ENCODE assay signal across 2 cellular contexts in the genomic region with DNA sequence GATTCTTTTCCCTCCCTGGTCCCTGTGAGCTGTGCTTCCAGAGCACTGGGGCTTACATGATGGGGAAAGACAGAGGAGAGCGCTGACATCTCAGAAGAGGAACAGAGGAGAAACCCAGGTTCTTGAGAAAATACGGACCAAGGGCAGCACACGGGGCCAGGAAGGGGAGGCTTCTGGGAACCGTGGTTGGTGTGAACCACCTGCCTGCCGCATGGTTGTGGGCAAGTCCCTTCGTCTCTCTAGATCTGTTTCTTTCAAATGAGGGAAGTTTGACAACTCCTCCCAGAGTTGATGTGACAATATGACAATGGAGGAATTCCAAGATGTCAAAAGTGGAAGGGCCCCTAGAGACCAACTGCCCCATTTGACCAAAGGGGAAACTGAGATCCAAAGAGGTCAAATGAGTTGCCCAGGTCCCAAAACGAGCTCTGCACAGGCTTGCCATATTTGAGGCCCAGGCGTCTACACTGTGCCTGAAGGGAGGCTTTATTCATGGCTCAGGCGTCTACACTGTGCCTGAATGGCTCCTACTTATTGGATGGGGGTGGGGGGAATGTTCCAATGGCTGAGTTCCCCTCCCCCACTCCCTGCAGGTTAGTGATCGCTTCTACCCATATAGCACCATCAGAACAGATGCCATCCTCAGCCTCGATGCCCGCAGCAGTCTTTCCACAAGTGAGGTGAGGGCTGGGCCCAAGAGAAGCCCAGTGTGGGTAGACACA.
A peak's percentile ranks its signal among the peaks of the same experiment; 100 is the strongest.
TF ChIP-seq lines count a peak whose summit lies in the region.

No MANE protein-coding gene starts in this region.

TF ChIP-seq in GM12878, 131 proteins besides CTCF, POLR2A, EP300 and RAD21:
- TF ChIP-seq, protein P1, sequence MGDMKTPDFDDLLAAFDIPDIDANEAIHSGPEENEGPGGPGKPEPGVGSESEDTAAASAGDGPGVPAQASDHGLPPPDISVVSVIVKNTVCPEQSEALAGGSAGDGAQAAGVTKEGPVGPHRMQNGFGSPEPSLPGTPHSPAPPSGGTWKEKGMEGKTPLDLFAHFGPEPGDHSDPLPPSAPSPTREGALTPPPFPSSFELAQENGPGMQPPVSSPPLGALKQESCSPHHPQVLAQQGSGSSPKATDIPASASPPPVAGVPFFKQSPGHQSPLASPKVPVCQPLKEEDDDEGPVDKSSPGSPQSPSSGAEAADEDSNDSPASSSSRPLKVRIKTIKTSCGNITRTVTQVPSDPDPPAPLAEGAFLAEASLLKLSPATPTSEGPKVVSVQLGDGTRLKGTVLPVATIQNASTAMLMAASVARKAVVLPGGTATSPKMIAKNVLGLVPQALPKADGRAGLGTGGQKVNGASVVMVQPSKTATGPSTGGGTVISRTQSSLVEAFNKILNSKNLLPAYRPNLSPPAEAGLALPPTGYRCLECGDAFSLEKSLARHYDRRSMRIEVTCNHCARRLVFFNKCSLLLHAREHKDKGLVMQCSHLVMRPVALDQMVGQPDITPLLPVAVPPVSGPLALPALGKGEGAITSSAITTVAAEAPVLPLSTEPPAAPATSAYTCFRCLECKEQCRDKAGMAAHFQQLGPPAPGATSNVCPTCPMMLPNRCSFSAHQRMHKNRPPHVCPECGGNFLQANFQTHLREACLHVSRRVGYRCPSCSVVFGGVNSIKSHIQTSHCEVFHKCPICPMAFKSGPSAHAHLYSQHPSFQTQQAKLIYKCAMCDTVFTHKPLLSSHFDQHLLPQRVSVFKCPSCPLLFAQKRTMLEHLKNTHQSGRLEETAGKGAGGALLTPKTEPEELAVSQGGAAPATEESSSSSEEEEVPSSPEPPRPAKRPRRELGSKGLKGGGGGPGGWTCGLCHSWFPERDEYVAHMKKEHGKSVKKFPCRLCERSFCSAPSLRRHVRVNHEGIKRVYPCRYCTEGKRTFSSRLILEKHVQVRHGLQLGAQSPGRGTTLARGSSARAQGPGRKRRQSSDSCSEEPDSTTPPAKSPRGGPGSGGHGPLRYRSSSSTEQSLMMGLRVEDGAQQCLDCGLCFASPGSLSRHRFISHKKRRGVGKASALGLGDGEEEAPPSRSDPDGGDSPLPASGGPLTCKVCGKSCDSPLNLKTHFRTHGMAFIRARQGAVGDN (IDR thresholded peaks at IDR 0.05) = peak; percentile 54; the same call in 1 of the 2 replicates
- TF ChIP-seq, protein P2, sequence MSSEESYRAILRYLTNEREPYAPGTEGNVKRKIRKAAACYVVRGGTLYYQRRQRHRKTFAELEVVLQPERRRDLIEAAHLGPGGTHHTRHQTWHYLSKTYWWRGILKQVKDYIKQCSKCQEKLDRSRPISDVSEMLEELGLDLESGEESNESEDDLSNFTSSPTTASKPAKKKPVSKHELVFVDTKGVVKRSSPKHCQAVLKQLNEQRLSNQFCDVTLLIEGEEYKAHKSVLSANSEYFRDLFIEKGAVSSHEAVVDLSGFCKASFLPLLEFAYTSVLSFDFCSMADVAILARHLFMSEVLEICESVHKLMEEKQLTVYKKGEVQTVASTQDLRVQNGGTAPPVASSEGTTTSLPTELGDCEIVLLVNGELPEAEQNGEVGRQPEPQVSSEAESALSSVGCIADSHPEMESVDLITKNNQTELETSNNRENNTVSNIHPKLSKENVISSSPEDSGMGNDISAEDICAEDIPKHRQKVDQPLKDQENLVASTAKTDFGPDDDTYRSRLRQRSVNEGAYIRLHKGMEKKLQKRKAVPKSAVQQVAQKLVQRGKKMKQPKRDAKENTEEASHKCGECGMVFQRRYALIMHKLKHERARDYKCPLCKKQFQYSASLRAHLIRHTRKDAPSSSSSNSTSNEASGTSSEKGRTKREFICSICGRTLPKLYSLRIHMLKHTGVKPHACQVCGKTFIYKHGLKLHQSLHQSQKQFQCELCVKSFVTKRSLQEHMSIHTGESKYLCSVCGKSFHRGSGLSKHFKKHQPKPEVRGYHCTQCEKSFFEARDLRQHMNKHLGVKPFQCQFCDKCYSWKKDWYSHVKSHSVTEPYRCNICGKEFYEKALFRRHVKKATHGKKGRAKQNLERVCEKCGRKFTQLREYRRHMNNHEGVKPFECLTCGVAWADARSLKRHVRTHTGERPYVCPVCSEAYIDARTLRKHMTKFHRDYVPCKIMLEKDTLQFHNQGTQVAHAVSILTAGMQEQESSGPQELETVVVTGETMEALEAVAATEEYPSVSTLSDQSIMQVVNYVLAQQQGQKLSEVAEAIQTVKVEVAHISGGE (CRISPR knock-in tag; IDR thresholded peaks at IDR 0.05) = no peak
- TF ChIP-seq SRF (IDR thresholded peaks at IDR 0.05; ENCODE audit: low read depth in 2 of 2, low read length in 2 of 2) = no peak
- TF ChIP-seq YBX1 (IDR thresholded peaks at IDR 0.05) = no peak
- TF ChIP-seq KAT2A (conservative IDR thresholded peaks at IDR 0.05; ENCODE audit: control insufficient read depth, low read depth, low read length) = no peak
- TF ChIP-seq, protein P3, sequence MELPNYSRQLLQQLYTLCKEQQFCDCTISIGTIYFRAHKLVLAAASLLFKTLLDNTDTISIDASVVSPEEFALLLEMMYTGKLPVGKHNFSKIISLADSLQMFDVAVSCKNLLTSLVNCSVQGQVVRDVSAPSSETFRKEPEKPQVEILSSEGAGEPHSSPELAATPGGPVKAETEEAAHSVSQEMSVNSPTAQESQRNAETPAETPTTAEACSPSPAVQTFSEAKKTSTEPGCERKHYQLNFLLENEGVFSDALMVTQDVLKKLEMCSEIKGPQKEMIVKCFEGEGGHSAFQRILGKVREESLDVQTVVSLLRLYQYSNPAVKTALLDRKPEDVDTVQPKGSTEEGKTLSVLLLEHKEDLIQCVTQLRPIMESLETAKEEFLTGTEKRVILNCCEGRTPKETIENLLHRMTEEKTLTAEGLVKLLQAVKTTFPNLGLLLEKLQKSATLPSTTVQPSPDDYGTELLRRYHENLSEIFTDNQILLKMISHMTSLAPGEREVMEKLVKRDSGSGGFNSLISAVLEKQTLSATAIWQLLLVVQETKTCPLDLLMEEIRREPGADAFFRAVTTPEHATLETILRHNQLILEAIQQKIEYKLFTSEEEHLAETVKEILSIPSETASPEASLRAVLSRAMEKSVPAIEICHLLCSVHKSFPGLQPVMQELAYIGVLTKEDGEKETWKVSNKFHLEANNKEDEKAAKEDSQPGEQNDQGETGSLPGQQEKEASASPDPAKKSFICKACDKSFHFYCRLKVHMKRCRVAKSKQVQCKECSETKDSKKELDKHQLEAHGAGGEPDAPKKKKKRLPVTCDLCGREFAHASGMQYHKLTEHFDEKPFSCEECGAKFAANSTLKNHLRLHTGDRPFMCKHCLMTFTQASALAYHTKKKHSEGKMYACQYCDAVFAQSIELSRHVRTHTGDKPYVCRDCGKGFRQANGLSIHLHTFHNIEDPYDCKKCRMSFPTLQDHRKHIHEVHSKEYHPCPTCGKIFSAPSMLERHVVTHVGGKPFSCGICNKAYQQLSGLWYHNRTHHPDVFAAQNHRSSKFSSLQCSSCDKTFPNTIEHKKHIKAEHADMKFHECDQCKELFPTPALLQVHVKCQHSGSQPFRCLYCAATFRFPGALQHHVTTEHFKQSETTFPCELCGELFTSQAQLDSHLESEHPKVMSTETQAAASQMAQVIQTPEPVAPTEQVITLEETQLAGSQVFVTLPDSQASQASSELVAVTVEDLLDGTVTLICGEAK (IDR thresholded peaks at IDR 0.05; ENCODE audit: borderline replicate concordance) = no peak
- TF ChIP-seq BACH1 (IDR thresholded peaks at IDR 0.05; ENCODE audit: borderline replicate concordance) = no peak

TF ChIP-seq in H1, 55 proteins besides CTCF, POLR2A, EP300 and RAD21:
- TF ChIP-seq CBX8 (IDR thresholded peaks at IDR 0.05; ENCODE audit: borderline replicate concordance, low read depth, low read length) (no peak), PHF8 (conservative IDR thresholded peaks at IDR 0.05; ENCODE audit: low read depth, low read length) (no peak), CEBPB (IDR thresholded peaks at IDR 0.05; ENCODE audit: low read depth, low read length) (no peak), NANOG (IDR thresholded peaks at IDR 0.05; ENCODE audit: insufficient read depth, low read depth, low read length, poor library complexity, severe bottlenecking) (no peak), SP4 (IDR thresholded peaks at IDR 0.05; ENCODE audit: low read length) (no peak), EZH2 (IDR thresholded peaks at IDR 0.05; ENCODE audit: low read depth, low read length, severe bottlenecking) (peak; percentile 2), GABPA (IDR thresholded peaks at IDR 0.05; ENCODE audit: borderline replicate concordance, insufficient read depth, low read length) (no peak), TAF7 (optimal IDR thresholded peaks at IDR 0.05; ENCODE audit: borderline replicate concordance, low read depth, low read length) (no peak), BACH1 (IDR thresholded peaks at IDR 0.05; ENCODE audit: low read length) (no peak), HDAC2 (IDR thresholded peaks at IDR 0.05; ENCODE audit: borderline replicate concordance in 1 of 2, low read depth in 2 of 2, low read length in 2 of 2) (no peak), BRCA1 (IDR thresholded peaks at IDR 0.05; ENCODE audit: low read depth, low read length) (no peak)
- TF ChIP-seq, protein P4, sequence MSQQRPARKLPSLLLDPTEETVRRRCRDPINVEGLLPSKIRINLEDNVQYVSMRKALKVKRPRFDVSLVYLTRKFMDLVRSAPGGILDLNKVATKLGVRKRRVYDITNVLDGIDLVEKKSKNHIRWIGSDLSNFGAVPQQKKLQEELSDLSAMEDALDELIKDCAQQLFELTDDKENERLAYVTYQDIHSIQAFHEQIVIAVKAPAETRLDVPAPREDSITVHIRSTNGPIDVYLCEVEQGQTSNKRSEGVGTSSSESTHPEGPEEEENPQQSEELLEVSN (IDR thresholded peaks at IDR 0.05) = peak; percentile 63; the same call in 1 of the 2 replicates
- TF ChIP-seq, protein P5, sequence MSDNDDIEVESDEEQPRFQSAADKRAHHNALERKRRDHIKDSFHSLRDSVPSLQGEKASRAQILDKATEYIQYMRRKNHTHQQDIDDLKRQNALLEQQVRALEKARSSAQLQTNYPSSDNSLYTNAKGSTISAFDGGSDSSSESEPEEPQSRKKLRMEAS (IDR thresholded peaks at IDR 0.05) = peak; percentile 42
- TF ChIP-seq, protein P6, sequence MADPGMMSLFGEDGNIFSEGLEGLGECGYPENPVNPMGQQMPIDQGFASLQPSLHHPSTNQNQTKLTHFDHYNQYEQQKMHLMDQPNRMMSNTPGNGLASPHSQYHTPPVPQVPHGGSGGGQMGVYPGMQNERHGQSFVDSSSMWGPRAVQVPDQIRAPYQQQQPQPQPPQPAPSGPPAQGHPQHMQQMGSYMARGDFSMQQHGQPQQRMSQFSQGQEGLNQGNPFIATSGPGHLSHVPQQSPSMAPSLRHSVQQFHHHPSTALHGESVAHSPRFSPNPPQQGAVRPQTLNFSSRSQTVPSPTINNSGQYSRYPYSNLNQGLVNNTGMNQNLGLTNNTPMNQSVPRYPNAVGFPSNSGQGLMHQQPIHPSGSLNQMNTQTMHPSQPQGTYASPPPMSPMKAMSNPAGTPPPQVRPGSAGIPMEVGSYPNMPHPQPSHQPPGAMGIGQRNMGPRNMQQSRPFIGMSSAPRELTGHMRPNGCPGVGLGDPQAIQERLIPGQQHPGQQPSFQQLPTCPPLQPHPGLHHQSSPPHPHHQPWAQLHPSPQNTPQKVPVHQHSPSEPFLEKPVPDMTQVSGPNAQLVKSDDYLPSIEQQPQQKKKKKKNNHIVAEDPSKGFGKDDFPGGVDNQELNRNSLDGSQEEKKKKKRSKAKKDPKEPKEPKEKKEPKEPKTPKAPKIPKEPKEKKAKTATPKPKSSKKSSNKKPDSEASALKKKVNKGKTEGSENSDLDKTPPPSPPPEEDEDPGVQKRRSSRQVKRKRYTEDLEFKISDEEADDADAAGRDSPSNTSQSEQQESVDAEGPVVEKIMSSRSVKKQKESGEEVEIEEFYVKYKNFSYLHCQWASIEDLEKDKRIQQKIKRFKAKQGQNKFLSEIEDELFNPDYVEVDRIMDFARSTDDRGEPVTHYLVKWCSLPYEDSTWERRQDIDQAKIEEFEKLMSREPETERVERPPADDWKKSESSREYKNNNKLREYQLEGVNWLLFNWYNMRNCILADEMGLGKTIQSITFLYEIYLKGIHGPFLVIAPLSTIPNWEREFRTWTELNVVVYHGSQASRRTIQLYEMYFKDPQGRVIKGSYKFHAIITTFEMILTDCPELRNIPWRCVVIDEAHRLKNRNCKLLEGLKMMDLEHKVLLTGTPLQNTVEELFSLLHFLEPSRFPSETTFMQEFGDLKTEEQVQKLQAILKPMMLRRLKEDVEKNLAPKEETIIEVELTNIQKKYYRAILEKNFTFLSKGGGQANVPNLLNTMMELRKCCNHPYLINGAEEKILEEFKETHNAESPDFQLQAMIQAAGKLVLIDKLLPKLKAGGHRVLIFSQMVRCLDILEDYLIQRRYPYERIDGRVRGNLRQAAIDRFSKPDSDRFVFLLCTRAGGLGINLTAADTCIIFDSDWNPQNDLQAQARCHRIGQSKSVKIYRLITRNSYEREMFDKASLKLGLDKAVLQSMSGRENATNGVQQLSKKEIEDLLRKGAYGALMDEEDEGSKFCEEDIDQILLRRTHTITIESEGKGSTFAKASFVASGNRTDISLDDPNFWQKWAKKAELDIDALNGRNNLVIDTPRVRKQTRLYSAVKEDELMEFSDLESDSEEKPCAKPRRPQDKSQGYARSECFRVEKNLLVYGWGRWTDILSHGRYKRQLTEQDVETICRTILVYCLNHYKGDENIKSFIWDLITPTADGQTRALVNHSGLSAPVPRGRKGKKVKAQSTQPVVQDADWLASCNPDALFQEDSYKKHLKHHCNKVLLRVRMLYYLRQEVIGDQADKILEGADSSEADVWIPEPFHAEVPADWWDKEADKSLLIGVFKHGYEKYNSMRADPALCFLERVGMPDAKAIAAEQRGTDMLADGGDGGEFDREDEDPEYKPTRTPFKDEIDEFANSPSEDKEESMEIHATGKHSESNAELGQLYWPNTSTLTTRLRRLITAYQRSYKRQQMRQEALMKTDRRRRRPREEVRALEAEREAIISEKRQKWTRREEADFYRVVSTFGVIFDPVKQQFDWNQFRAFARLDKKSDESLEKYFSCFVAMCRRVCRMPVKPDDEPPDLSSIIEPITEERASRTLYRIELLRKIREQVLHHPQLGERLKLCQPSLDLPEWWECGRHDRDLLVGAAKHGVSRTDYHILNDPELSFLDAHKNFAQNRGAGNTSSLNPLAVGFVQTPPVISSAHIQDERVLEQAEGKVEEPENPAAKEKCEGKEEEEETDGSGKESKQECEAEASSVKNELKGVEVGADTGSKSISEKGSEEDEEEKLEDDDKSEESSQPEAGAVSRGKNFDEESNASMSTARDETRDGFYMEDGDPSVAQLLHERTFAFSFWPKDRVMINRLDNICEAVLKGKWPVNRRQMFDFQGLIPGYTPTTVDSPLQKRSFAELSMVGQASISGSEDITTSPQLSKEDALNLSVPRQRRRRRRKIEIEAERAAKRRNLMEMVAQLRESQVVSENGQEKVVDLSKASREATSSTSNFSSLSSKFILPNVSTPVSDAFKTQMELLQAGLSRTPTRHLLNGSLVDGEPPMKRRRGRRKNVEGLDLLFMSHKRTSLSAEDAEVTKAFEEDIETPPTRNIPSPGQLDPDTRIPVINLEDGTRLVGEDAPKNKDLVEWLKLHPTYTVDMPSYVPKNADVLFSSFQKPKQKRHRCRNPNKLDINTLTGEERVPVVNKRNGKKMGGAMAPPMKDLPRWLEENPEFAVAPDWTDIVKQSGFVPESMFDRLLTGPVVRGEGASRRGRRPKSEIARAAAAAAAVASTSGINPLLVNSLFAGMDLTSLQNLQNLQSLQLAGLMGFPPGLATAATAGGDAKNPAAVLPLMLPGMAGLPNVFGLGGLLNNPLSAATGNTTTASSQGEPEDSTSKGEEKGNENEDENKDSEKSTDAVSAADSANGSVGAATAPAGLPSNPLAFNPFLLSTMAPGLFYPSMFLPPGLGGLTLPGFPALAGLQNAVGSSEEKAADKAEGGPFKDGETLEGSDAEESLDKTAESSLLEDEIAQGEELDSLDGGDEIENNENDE (IDR thresholded peaks at IDR 0.05; ENCODE audit: insufficient replicate concordance, low read length) = no peak
